Comparison of ENCODE assay signal across 10 cellular contexts in the genomic region with DNA sequence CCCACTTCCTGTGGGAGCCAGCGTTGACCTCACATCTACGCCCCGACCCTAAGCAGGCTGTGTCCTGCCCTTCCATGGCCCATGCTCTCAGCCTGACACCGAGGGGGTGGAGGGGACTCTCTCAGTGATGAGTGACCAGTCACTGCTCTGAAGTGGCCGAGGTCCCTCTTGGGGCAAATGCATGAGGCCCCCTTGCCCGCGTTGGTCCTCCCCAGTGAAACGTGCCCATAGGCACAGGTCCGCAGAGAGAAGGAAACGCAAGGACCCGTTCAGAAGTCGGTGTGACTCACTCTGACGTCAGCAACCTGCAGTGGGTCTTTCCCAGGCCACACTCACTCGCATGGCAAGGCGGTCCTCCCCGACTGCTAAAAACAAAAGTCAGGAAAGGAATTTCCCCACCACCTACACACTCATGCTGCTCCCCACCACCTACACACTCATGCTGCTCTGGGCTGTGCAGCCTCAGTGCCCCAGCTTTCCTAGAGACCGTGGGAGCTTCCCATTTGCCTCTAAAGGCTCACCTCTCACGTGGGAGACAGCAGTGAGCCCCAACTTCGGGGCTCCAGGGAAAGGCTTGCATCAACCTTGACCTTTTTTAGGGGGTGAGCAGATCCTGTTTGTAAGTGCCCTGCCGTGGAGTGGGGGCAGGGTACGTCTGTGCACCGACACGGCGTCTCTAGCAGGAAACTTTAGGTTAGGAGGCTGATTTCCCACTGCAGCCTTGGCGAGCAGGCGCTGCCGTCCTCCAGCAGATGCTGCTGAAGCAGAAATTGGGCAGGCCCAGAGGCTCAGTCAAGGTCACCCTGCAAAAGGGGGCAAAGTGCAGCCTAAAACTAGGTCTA. TPM values are rescaled to one million over a fixed set of nuclear protein-coding genes. Genes with fewer than 3 reads are reported as not detected.
DNase-seq lines count a peak whose midpoint lies in the region; ATAC-seq, FAIRE-seq and TF ChIP-seq lines count a peak whose summit lies in the region.
"Had no signal": no experiment of that assay in that cellular context is flagged by ENCODE, and none has a peak within 500 bp of the region (broad histone marks: within the 10 kb centered on the region; RNA-seq: fewer than 3 reads in every experiment).

No MANE protein-coding gene starts in this region.

- ATAC-seq in GM18867 (IDR thresholded peaks at IDR 0.05; ENCODE audit: unreplicated experiment) = peak; percentile 61
- ATAC-seq in HG02981 (IDR thresholded peaks at IDR 0.05; ENCODE audit: unreplicated experiment) = peak; percentile 60
- ATAC-seq in K562 = peak; percentile 48

- H3K79me2 ChIP-seq in K562 (ENCODE audit: control insufficient read depth, insufficient read depth, low read length) = no peaks in the 10 kb centered on the region

- DNase-seq in T-helper 9 cell (peak; percentile 84), K562 (ENCODE audit: extremely low read depth in 1 of 4, low spot score in 3 of 4) (peak; percentile 45 to 64 (median 54)), renal cortical epithelial cell (ENCODE audit: low read depth) (peak; percentile 86), NCI-H2171 treated with DMSO at 0.1 percent for 48 hours (lab: John Stamatoyannopoulos, UW) (no peak), NCI-H2196 treated with DMSO at 0.1 percent for 48 hours (lab: John Stamatoyannopoulos, UW; ENCODE audit: unreplicated experiment) (no peak), OCI-M2 (lab: John Stamatoyannopoulos, UW; ENCODE audit: unreplicated experiment) (no peak)

- H3K9me3 ChIP-seq in K562 (replicated peaks; ENCODE audit: control insufficient read depth, insufficient read depth, low read depth, low read length) = no peaks in the 10 kb centered on the region
- H3K9me3 ChIP-seq: thyroid gland had no signal

- no peak overlapping the region; the same call in 2 of the 3 replicates for H3K27ac ChIP-seq in K562 (ENCODE audit: extremely low read depth, low read depth, low read length)
- H3K27ac ChIP-seq: thyroid gland, VCaP had no signal

- BruUV-seq in K562 (replicated peaks; lab: Mats Ljungman, UMichigan) = no TSS peak

- H3K36me3 ChIP-seq in K562 (ENCODE audit: control insufficient read depth, insufficient read depth, low read length) = peaks cover 4% of the 10 kb centered on the region; the same call in 2 of the 3 replicates
- H3K36me3 ChIP-seq: thyroid gland had no signal

- no peak for TF ChIP-seq EP300 in K562 (IDR thresholded peaks at IDR 0.05; ENCODE audit: low read length)

- TF ChIP-seq POLR2A in K562 (conservative IDR thresholded peaks at IDR 0.05) = no peak

- WGBS in K562 (ENCODE audit: insufficient coverage, low coverage, missing lambda C conversion rate) = 38% methylated on average over 27 of the region's 27 CpGs

- peaks cover 11 to 20% of the 10 kb centered on the region in 2 experiments; a peak in 4 of 5 replicates for H3K4me1 ChIP-seq in K562 (replicated peaks in 1 of 2; ENCODE audit: control insufficient read depth in 2 of 2, insufficient read depth in 2 of 2, low read length in 2 of 2)

- POLR2A ChIA-PET in K562 (lab: Yijun Ruan, JAX) = interaction anchor here (0.7 to 1.4 kb wide), 2 partner anchors 12 to 1458 kb away, joined by 3 to 6 read pairs; partner anchors contain the start of gene UBASH3A

- H3K27me3 ChIP-seq in K562 (ENCODE audit: control insufficient read depth in 2 of 2, insufficient read depth in 2 of 2, low read length in 2 of 2) = no peaks in the 10 kb centered on the region
- H3K27me3 ChIP-seq: thyroid gland had no signal

- intact Hi-C loops in K562 (cut with micrococcal nuclease) = no loop called here

- H3K4me2 ChIP-seq in K562 (ENCODE audit: insufficient read depth, low read length) = peak overlapping the region; percentile 23; the same call in 1 of the 2 replicates

- H4K20me1 ChIP-seq in K562 (replicated peaks; ENCODE audit: control insufficient read depth, insufficient read depth, low read length) = no peaks in the 10 kb centered on the region

- CTCF ChIA-PET in K562 (lab: Yijun Ruan, JAX; ENCODE audit: low intra/inter-chr PET ratio) = no interaction called here

- H3K9ac ChIP-seq in K562 (ENCODE audit: insufficient read depth in 1 of 2, low read depth in 2 of 2, low read length in 2 of 2) = no peak overlapping the region

- no peak for TF ChIP-seq CTCF in K562 (IDR thresholded peaks at IDR 0.05 in 2 of 3, conservative IDR thresholded peaks at IDR 0.05 in 1 of 3; ENCODE audit: insufficient read depth in 2 of 3, low read depth in 1 of 3, low read length in 3 of 3)

- no peak for TF ChIP-seq RAD21 in K562 (CRISPR knock-in tag; conservative IDR thresholded peaks at IDR 0.05 in 1 of 2, IDR thresholded peaks at IDR 0.05 in 1 of 2)

- in situ Hi-C loops in K562 (cut with MboI) = no loop called here

- peaks cover 3% of the 10 kb centered on the region for H3K9me1 ChIP-seq in K562 (ENCODE audit: control insufficient read depth, insufficient read depth, low read length)

- FAIRE-seq in K562 (lab: Jason Lieb, UNC) = peak; percentile 68

- no peak overlapping the region for H3K4me3 ChIP-seq in K562
- H3K4me3 ChIP-seq: thyroid gland had no signal

- H2AFZ ChIP-seq in K562 (ENCODE audit: low read depth, low read length) = peak overlapping the region; percentile 60

TF ChIP-seq in K562, 482 proteins besides CTCF, POLR2A, EP300 and RAD21 (continues in another document):
- TF ChIP-seq EGR1 (conservative IDR thresholded peaks at IDR 0.05) (peak; percentile 61; the same call in 1 of the 2 replicates), ZNF316 (IDR thresholded peaks at IDR 0.05) (no peak)

RNA-seq across cellular contexts. Expression of gene UBASH3A, which starts 11.4 kb away (rescaled TPM):
- 1.1 and 3.3 TPM in 2 replicates for total RNA-seq in K562 (2011; cell fraction: chromatin; rRNA removed; ENCODE audit: low replicate concordance)
- total RNA-seq in K562 (2011; cell fraction: nucleolus; rRNA removed) = 3.2 and 3.8 TPM in 2 replicates
- total RNA-seq in K562 (2011; cell fraction: nucleoplasm; rRNA removed) = 1.0 and 2.0 TPM in 2 replicates
- total RNA-seq in K562 (2014; rRNA removed) (1.4 and 2.9 TPM in 2 replicates), K562 (2014; rRNA removed; fragmentation: Illumina TruSeq; extraction: Trizol) (0.35 and 0.47 TPM in 2 replicates), K562 (2015; rRNA removed; fragmentation: Illumina TruSeq; extraction: Trizol) (0.90 and 1.1 TPM in 2 replicates), K562 (2021) (1.5 and 1.8 TPM in 2 replicates), renal cortical epithelial cell (not detected in 2 replicates)
- polyA plus RNA-seq in K562 (2011; rRNA removed) (1.4 and 4.4 TPM in 2 replicates), K562 (2014; fragmentation: Illumina TruSeq; extraction: Trizol) (1.1 and 1.4 TPM in 2 replicates), K562 (2014; fragmentation: Nextera tagmentation; extraction: Ambion mirVana) (under 1 TPM; 0.23 to 0.25 TPM), K562 (2014; rRNA removed) (1.0 and 1.4 TPM in 2 replicates)
- polyA plus RNA-seq in K562 (2011; cell fraction: cytosol; rRNA removed) = 2.1 and 4.7 TPM in 2 replicates
- polyA plus RNA-seq in K562 (2011; cell fraction: nucleus; rRNA removed) = 24.2 and 29.1 TPM in 2 replicates
- 1.1 and 1.5 TPM in 2 replicates for polyA plus RNA-seq in K562 (2012)
- 1.4 and 2.2 TPM in 2 replicates for polyA minus RNA-seq in K562 (2011; rRNA and poly(A)+ RNA removed)
- polyA minus RNA-seq in K562 (2011; cell fraction: cytosol; rRNA and poly(A)+ RNA removed) = 1.3 and 3.1 TPM in 2 replicates
- 7.9 and 15.2 TPM in 2 replicates for polyA minus RNA-seq in K562 (2011; cell fraction: nucleus; rRNA and poly(A)+ RNA removed)

RNA-seq across cellular contexts. Expression of gene TMPRSS3, which starts 19.3 kb away (rescaled TPM):
- 0.21 TPM in 1 of 2 replicates, not detected in the other for total RNA-seq in K562 (2011; cell fraction: chromatin; rRNA removed; ENCODE audit: low replicate concordance)
- total RNA-seq in K562 (2011; cell fraction: nucleolus; rRNA removed) = not detected in 2 replicates
- total RNA-seq in K562 (2011; cell fraction: nucleoplasm; rRNA removed) = not detected in 2 replicates
- not detected in 2 replicates for total RNA-seq in K562 (2014; rRNA removed)
- total RNA-seq in K562 (2014; rRNA removed; fragmentation: Illumina TruSeq; extraction: Trizol) = not detected in 2 replicates
- total RNA-seq in K562 (2015; rRNA removed; fragmentation: Illumina TruSeq; extraction: Trizol) = not detected in 2 replicates
- total RNA-seq in K562 (2021) = not detected in 2 replicates
- polyA plus RNA-seq in K562 (2011; rRNA removed) = 0.04 and 0.07 TPM in 2 replicates
- 0.13 and 0.25 TPM in 2 replicates for polyA plus RNA-seq in K562 (2011; cell fraction: cytosol; rRNA removed)
- polyA plus RNA-seq in K562 (2011; cell fraction: nucleus; rRNA removed) = 0.18 TPM in 2 replicates
- polyA plus RNA-seq in K562 (2012) = 0.03 and 0.04 TPM in 2 replicates
- polyA plus RNA-seq in K562 (2014; fragmentation: Illumina TruSeq; extraction: Trizol) = not detected in 2 replicates
- polyA plus RNA-seq in K562 (2014; fragmentation: Nextera tagmentation; extraction: Ambion mirVana) = not detected
- not detected in 2 replicates for polyA plus RNA-seq in K562 (2014; rRNA removed)
- polyA minus RNA-seq in K562 (2011; rRNA and poly(A)+ RNA removed) = not detected in 2 replicates
- polyA minus RNA-seq in K562 (2011; cell fraction: cytosol; rRNA and poly(A)+ RNA removed) = 2.2 TPM in 1 of 2 replicates, not detected in the other
- 1.1 TPM in 1 of 2 replicates, not detected in the other for polyA minus RNA-seq in K562 (2011; cell fraction: nucleus; rRNA and poly(A)+ RNA removed)
- total RNA-seq in renal cortical epithelial cell = 0.17 and 0.75 TPM in 2 replicates

RNA-seq across cellular contexts. Expression of gene TFF1, which starts 48.8 kb away (rescaled TPM):
- not detected in 2 replicates for total RNA-seq in K562 (2011; cell fraction: chromatin; rRNA removed; ENCODE audit: low replicate concordance)
- not detected in 2 replicates for total RNA-seq in K562 (2011; cell fraction: nucleolus; rRNA removed)
- not detected in 2 replicates for total RNA-seq in K562 (2011; cell fraction: nucleoplasm; rRNA removed)
- total RNA-seq in K562 (2014; rRNA removed) = not detected in 2 replicates
- total RNA-seq in K562 (2014; rRNA removed; fragmentation: Illumina TruSeq; extraction: Trizol) = not detected in 2 replicates
- total RNA-seq in K562 (2015; rRNA removed; fragmentation: Illumina TruSeq; extraction: Trizol) = not detected in 2 replicates
- 0.31 and 0.98 TPM in 2 replicates for total RNA-seq in K562 (2021)
- polyA plus RNA-seq in K562 (2011; rRNA removed) = not detected in 2 replicates
- 0.37 TPM in 1 of 2 replicates, not detected in the other for polyA plus RNA-seq in K562 (2011; cell fraction: cytosol; rRNA removed)
- polyA plus RNA-seq in K562 (2011; cell fraction: nucleus; rRNA removed) = not detected in 2 replicates
- polyA plus RNA-seq in K562 (2012) = 0.43 TPM in 1 of 2 replicates, not detected in the other
- polyA plus RNA-seq in K562 (2014; fragmentation: Illumina TruSeq; extraction: Trizol) = not detected in 2 replicates
- not detected for polyA plus RNA-seq in K562 (2014; fragmentation: Nextera tagmentation; extraction: Ambion mirVana)
- polyA plus RNA-seq in K562 (2014; rRNA removed) = not detected in 2 replicates
- not detected in 2 replicates for polyA minus RNA-seq in K562 (2011; rRNA and poly(A)+ RNA removed)
- not detected in 2 replicates for polyA minus RNA-seq in K562 (2011; cell fraction: cytosol; rRNA and poly(A)+ RNA removed)
- polyA minus RNA-seq in K562 (2011; cell fraction: nucleus; rRNA and poly(A)+ RNA removed) = not detected in 2 replicates
- total RNA-seq in renal cortical epithelial cell = not detected in 2 replicates
- total RNA-seq: thyroid gland had no signal

Comparison
In these comparisons a context has a peak if more than half of its experiments do, and no peak if none do; other contexts are left out.
1. DNase-seq: peak in T-helper 9 cell (single experiment), K562 (4 of 4) and renal cortical epithelial cell (single experiment); none in NCI-H2171 treated with DMSO at 0.1 percent for 48 hours (single experiment), NCI-H2196 treated with DMSO at 0.1 percent for 48 hours (single experiment) and OCI-M2 (single experiment).
2. Peak in every context shown above with its lines, with median percentiles within 50 percentile points of each other: ATAC-seq.